28 cellular contexts compared by ENCODE assay signal in the genomic region with DNA sequence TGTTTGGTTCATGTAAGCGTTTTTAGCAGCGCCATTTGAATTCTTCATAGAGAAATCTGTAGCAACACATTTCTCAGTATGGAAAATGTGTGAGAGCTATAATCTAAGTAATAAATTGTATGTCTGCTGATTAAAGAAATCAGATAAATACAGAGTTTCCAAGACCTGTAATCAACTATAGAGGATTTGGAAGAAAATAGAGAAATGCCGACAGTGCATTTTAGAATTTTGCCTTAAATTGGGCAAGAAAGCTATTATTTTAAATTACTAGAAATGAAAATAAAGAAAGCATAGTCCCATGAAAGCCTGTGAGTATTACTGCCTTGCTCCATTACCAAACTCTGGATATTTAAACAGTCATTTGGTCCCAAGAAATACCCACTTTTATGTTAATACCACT. TPM values are rescaled to one million over a fixed set of nuclear protein-coding genes. Genes with fewer than 3 reads are reported as not detected.
DNase-seq lines count a peak whose midpoint lies in the region; ATAC-seq, FAIRE-seq and TF ChIP-seq lines count a peak whose summit lies in the region.
"Had no signal": no experiment of that assay in that cellular context is flagged by ENCODE, and none has a peak within 500 bp of the region (broad histone marks: within the 10 kb centered on the region; RNA-seq: fewer than 3 reads in every experiment).

No MANE protein-coding gene starts in this region.

- H4K8ac ChIP-seq in IMR-90 (ENCODE audit: low read depth in 2 of 2, low read length in 2 of 2) (no peak overlapping the region), H1 (ENCODE audit: extremely low read depth, insufficient read depth, low read length) (no peak overlapping the region)

- ATAC-seq in IMR-90 (ENCODE audit: low read depth): no peak
- no peak for ATAC-seq in stimulated activated naive B cell treated with anti-CD40 and anti-IgM and Interleukin-4, amounts not matched to agents 10 μg/mL and 1 μg/mL and 100 μg/mL, for 72 hours (replicated peaks)

- H2BK12ac ChIP-seq in H1 (ENCODE audit: low read depth, low read length): no peak overlapping the region

- H2BK120ac ChIP-seq in IMR-90 (ENCODE audit: low read depth, low read length): no peak overlapping the region
- H2BK120ac ChIP-seq in H1 (replicated peaks; ENCODE audit: low read depth, low read length): no peak overlapping the region

- no peak overlapping the region for H3K14ac ChIP-seq in IMR-90 (replicated peaks; ENCODE audit: low read depth, low read length)
- H3K14ac ChIP-seq in H1 (ENCODE audit: insufficient read length): no peak overlapping the region

- no peak for TF ChIP-seq POLR2A in IMR-90 (IDR thresholded peaks at IDR 0.05; ENCODE audit: low read depth, low read length)
- TF ChIP-seq POLR2A in H1 (IDR thresholded peaks at IDR 0.05; ENCODE audit: control extremely low read depth in 1 of 2, low read depth in 2 of 2, low read length in 2 of 2): no peak
- TF ChIP-seq POLR2A in prostate gland (IDR thresholded peaks at IDR 0.05): no peak

- H3K9me3 ChIP-seq in BE2C: no peaks in the 10 kb centered on the region
- H3K9me3 ChIP-seq in IMR-90 (ENCODE audit: control insufficient read depth, insufficient read depth, low read length): no peaks in the 10 kb centered on the region
- no peaks in the 10 kb centered on the region for H3K9me3 ChIP-seq in H1 (ENCODE audit: insufficient read depth in 2 of 2, low read depth in 1 of 2, low read length in 1 of 2)
- no peaks in the 10 kb centered on the region for H3K9me3 ChIP-seq in osteoblast (ENCODE audit: low read depth, low read length)
- no peaks in the 10 kb centered on the region for H3K9me3 ChIP-seq in prostate gland
- H3K9me3 ChIP-seq: MG63, SJSA1 had no signal

- POLR2A ChIA-PET in IMR-90 (lab: Charles Lee; ENCODE audit: unreplicated experiment): no interaction called here
- POLR2A ChIA-PET in H1 (lab: Charles Lee; ENCODE audit: partially characterized antibody): interaction anchor here (1.3 kb wide), 1 partner anchor 19 kb away, joined by 4 read pairs; no protein-coding TSS in a partner anchor

- dilution Hi-C loops in IMR-90 (cut with HindIII; ENCODE audit: low sequenced_read_pairs, unreplicated experiment): no loop called here

- TF ChIP-seq RAD21 in IMR-90 (IDR thresholded peaks at IDR 0.05; ENCODE audit: low read length): no peak
- TF ChIP-seq RAD21 in H1 (IDR thresholded peaks at IDR 0.05 in 1 of 2, conservative IDR thresholded peaks at IDR 0.05 in 1 of 2; ENCODE audit: low read depth in 2 of 2, low read length in 2 of 2): no peak

- H2AK5ac ChIP-seq in IMR-90 (ENCODE audit: low read depth, low read length): no peak overlapping the region
- H2AK5ac ChIP-seq in H1 (ENCODE audit: low read depth, low read length): no peak overlapping the region

- no peak overlapping the region for H3K4ac ChIP-seq in IMR-90 (ENCODE audit: low read depth, low read length)
- H3K4ac ChIP-seq in H1 (replicated peaks; ENCODE audit: insufficient read length, low read depth, low read length): no peak overlapping the region

- H3K9me3 Mint-ChIP-seq in stimulated activated naive B cell treated with anti-CD40 and anti-IgM and Interleukin-4, amounts not matched to agents 10 μg/mL and 1 μg/mL and 100 μg/mL, for 72 hours: no peaks in the 10 kb centered on the region
- H3K9me3 Mint-ChIP-seq: CD8-positive, alpha-beta memory T cell had no signal

- no peaks in the 10 kb centered on the region for H3K27me3 ChIP-seq in BE2C
- no peaks in the 10 kb centered on the region for H3K27me3 ChIP-seq in IMR-90 (ENCODE audit: control insufficient read depth, insufficient read depth, low read length)
- no peaks in the 10 kb centered on the region for H3K27me3 ChIP-seq in H1 (replicated peaks in 1 of 4; ENCODE audit: control insufficient read depth in 3 of 4, extremely low read depth in 1 of 4, insufficient read depth in 3 of 4, low read length in 3 of 4)
- no peaks in the 10 kb centered on the region for H3K27me3 ChIP-seq in osteoblast (ENCODE audit: insufficient read depth, low read length)
- no peaks in the 10 kb centered on the region for H3K27me3 ChIP-seq in prostate gland (replicated peaks; ENCODE audit: insufficient read depth)
- H3K27me3 ChIP-seq: MG63, SJSA1 had no signal

- no peaks in the 10 kb centered on the region; the same call in 1 of the 2 replicates for H4K20me1 ChIP-seq in IMR-90 (ENCODE audit: insufficient read depth, low read length)
- no peaks in the 10 kb centered on the region for H4K20me1 ChIP-seq in H1 (replicated peaks in 1 of 2; ENCODE audit: control insufficient read depth in 1 of 2, insufficient read depth in 2 of 2, low read length in 2 of 2)
- no peaks in the 10 kb centered on the region for H4K20me1 ChIP-seq in osteoblast (ENCODE audit: insufficient read depth, low read length)

- H3K23ac ChIP-seq in IMR-90 (ENCODE audit: low read depth, low read length) (no peak overlapping the region), H1 (ENCODE audit: insufficient read length) (no peak overlapping the region)

- no peaks in the 10 kb centered on the region; a peak in 1 of 4 replicates for H3K79me2 ChIP-seq in H1 (ENCODE audit: control insufficient read depth in 1 of 2, insufficient read depth in 2 of 2, low read length in 2 of 2)
- peaks cover 83% of the 10 kb centered on the region for H3K79me2 ChIP-seq in osteoblast (ENCODE audit: insufficient read depth, low read length)

- no peak overlapping the region for H3K27ac Mint-ChIP-seq in stimulated activated naive B cell treated with anti-CD40 and anti-IgM and Interleukin-4, amounts not matched to agents 10 μg/mL and 1 μg/mL and 100 μg/mL, for 72 hours
- H3K27ac Mint-ChIP-seq: B cell; CD14-positive monocyte; CD8-positive, alpha-beta memory T cell had no signal

- CTCF ChIA-PET in IMR-90 (lab: Yijun Ruan, JAX) (interaction anchor here (0.6 to 1.1 kb wide), 2 partner anchors 15 to 26 kb away, joined by 3 to 5 read pairs; no protein-coding TSS in a partner anchor), H1 (lab: Charles Lee; ENCODE audit: partially characterized antibody) (interaction anchor here (1.6 to 5.2 kb wide), 2 partner anchors 12 to 21 kb away, joined by 5 to 32 read pairs; no protein-coding TSS in a partner anchor)

- H2BK20ac ChIP-seq in IMR-90 (ENCODE audit: low read depth, low read length): no peak overlapping the region
- no peak overlapping the region for H2BK20ac ChIP-seq in H1 (ENCODE audit: low read length)

- peaks cover 7 to 13% of the 10 kb centered on the region in 2 donors for H3K4me1 Mint-ChIP-seq in stimulated activated naive B cell treated with anti-CD40 and anti-IgM and Interleukin-4, amounts not matched to agents 10 μg/mL and 1 μg/mL and 100 μg/mL, for 72 hours

- intact Hi-C loops in IMR-90 (cut with micrococcal nuclease): no loop called here
- intact Hi-C loops in prostate gland (cut with DNase I): no loop called here

- BruUV-seq in IMR-90 (replicated peaks; lab: Mats Ljungman, UMichigan): no TSS peak

- H3K4me2 ChIP-seq in IMR-90 (ENCODE audit: low read depth, low read length) (no peak overlapping the region), H1 (ENCODE audit: insufficient read depth in 1 of 2, low read depth in 2 of 2, low read length in 2 of 2) (no peak overlapping the region), osteoblast (ENCODE audit: insufficient read depth, low read length) (no peak overlapping the region)

- H3K36me3 Mint-ChIP-seq in stimulated activated naive B cell treated with anti-CD40 and anti-IgM and Interleukin-4, amounts not matched to agents 10 μg/mL and 1 μg/mL and 100 μg/mL, for 72 hours: peaks cover 9 to 15% of the 10 kb centered on the region in 2 donors

- no peak overlapping the region for H4K5ac ChIP-seq in IMR-90 (ENCODE audit: low read depth, low read length)
- H4K5ac ChIP-seq in H1 (ENCODE audit: insufficient read length, low read depth, low read length): no peak overlapping the region

- no peak overlapping the region for H2AK9ac ChIP-seq in IMR-90 (replicated peaks; ENCODE audit: low read depth, low read length, poor library complexity)

- no peak for DNase-seq in BE2C
- DNase-seq in IMR-90: no peak
- DNase-seq in H1 (ENCODE audit: low read depth in 1 of 2, low spot score in 2 of 2): no peak
- peak; percentile 76 for DNase-seq in osteoblast (ENCODE audit: insufficient read length, low spot score, missing footprints)
- DNase-seq in NCI-H187 treated with DMSO at 0.1 percent for 48 hours (lab: John Stamatoyannopoulos, UW): no peak
- DNase-seq in stimulated activated naive B cell treated with anti-CD40 and anti-IgM and Interleukin-4, amounts not matched to agents 10 μg/mL and 1 μg/mL and 100 μg/mL, for 72 hours: no peak
- DNase-seq in prostate gland (ENCODE audit: low spot score): no peak
- DNase-seq: CD8-positive, alpha-beta memory T cell; DMS 273 treated with DMSO at 0.1 percent for 48 hours; DMS79; EL; GF-D8; H7; KG1; MG63; NCI-H1105 treated with DMSO at 0.1 percent for 48 hours; NCI-H146; NCI-H2029 treated with DMSO at 0.1 percent for 48 hours; NCI-H526 treated with DMSO at 0.1 percent for 48 hours; Right ventricle myocardium superior; RPMI8226 had no signal

- peak overlapping the region; percentile 90; the same call in 1 of the 2 replicates for H3K4me3 ChIP-seq in BE2C (ENCODE audit: low read depth, low read length)
- no peak overlapping the region for H3K4me3 ChIP-seq in IMR-90 (ENCODE audit: insufficient read depth, low read depth, low read length)
- H3K4me3 ChIP-seq in H1 (ENCODE audit: extremely low read depth in 1 of 4, insufficient read depth in 2 of 4, low read depth in 3 of 4, low read length in 4 of 4): no peak overlapping the region
- no peak overlapping the region for H3K4me3 ChIP-seq in osteoblast (ENCODE audit: insufficient read depth, low read length)
- H3K4me3 ChIP-seq in prostate gland: no peak overlapping the region
- H3K4me3 ChIP-seq: MG63, SJSA1 had no signal

- H3K79me1 ChIP-seq in IMR-90 (ENCODE audit: low read depth in 1 of 2, low read length in 2 of 2) (peaks cover 20 to 48% of the 10 kb centered on the region in 2 experiments), H1 (ENCODE audit: low read depth, low read length) (peaks cover 5% of the 10 kb centered on the region)

- H3K27ac ChIP-seq in IMR-90 (ENCODE audit: insufficient read depth, low read length): no peak overlapping the region
- H3K27ac ChIP-seq in H1 (ENCODE audit: low read depth, low read length): no peak overlapping the region
- H3K27ac ChIP-seq in osteoblast (ENCODE audit: low read depth, low read length): no peak overlapping the region
- no peak overlapping the region for H3K27ac ChIP-seq in prostate gland
- H3K27ac ChIP-seq: SJSA1 had no signal

- FAIRE-seq in H1 (lab: Jason Lieb, UNC): no peak
- FAIRE-seq: GM12891 had no signal

- WGBS in IMR-90 (ENCODE audit: extremely low coverage in 2 of 2, insufficient read length in 1 of 2), 2 experiments: no CpG with 5 or more reads among the region's 3 CpGs
- 94% methylated on average over 3 of the region's 3 CpGs; no CpG with 5 or more reads in 1 of the 2 experiments for WGBS in H1 (ENCODE audit: extremely low coverage in 1 of 2, insufficient coverage in 1 of 2, insufficient read length in 1 of 2, insufficient replicate concordance in 2 of 2, low coverage in 1 of 2, low lambda C conversion rate in 2 of 2, missing lambda C conversion rate in 1 of 2), 2 experiments
- WGBS in prostate gland: 99% methylated on average over 3 of the region's 3 CpGs

- H3K9me1 ChIP-seq in IMR-90 (ENCODE audit: insufficient read depth, low read length): peaks cover 6% of the 10 kb centered on the region

- no peak overlapping the region for H3K9ac ChIP-seq in IMR-90 (ENCODE audit: low read depth, low read length)
- H3K9ac ChIP-seq in H1 (replicated peaks in 1 of 4; ENCODE audit: extremely low read depth in 1 of 4, low read depth in 3 of 4, low read length in 3 of 4): no peak overlapping the region

- no peaks in the 10 kb centered on the region for H3K23me2 ChIP-seq in H1 (ENCODE audit: low read depth, low read length)

- H2AFZ ChIP-seq in IMR-90 (replicated peaks; ENCODE audit: low read length, poor library complexity): no peak overlapping the region
- no peak overlapping the region for H2AFZ ChIP-seq in H1 (ENCODE audit: low read length)
- H2AFZ ChIP-seq in osteoblast (ENCODE audit: low read length): no peak overlapping the region

- no peak overlapping the region for H3K4me3 Mint-ChIP-seq in stimulated activated naive B cell treated with anti-CD40 and anti-IgM and Interleukin-4, amounts not matched to agents 10 μg/mL and 1 μg/mL and 100 μg/mL, for 72 hours
- H3K4me3 Mint-ChIP-seq: B cell, CD14-positive monocyte had no signal

- H2BK5ac ChIP-seq in IMR-90 (ENCODE audit: low read depth, low read length, poor library complexity, severe bottlenecking) (no peak overlapping the region), H1 (ENCODE audit: low read depth, low read length) (no peak overlapping the region)

- in situ Hi-C loops in IMR-90 (cut with MboI; ENCODE audit: low sequenced_read_pairs): no loop called here

- H3K36me3 ChIP-seq in BE2C (peaks cover 17% of the 10 kb centered on the region), IMR-90 (ENCODE audit: control insufficient read depth, insufficient read depth, low read length) (peaks cover 2% of the 10 kb centered on the region), H1 (ENCODE audit: control insufficient read depth in 2 of 4, insufficient read depth in 4 of 4, low read length in 3 of 4) (no peaks in the 10 kb centered on the region), osteoblast (ENCODE audit: insufficient read depth, low read length) (no peaks in the 10 kb centered on the region), prostate gland (no peaks in the 10 kb centered on the region)
- H3K36me3 ChIP-seq: MG63, SJSA1 had no signal

- no peak for TF ChIP-seq EP300 in H1 (IDR thresholded peaks at IDR 0.05; ENCODE audit: borderline replicate concordance in 1 of 2, low read depth in 2 of 2, low read length in 2 of 2)

- H4K91ac ChIP-seq in IMR-90 (ENCODE audit: insufficient read depth, low read depth, low read length) (no peak overlapping the region), H1 (replicated peaks; ENCODE audit: insufficient read length, low read length) (no peak overlapping the region)

- H3K18ac ChIP-seq in IMR-90 (ENCODE audit: low read depth, low read length): no peak overlapping the region
- no peak overlapping the region for H3K18ac ChIP-seq in H1 (ENCODE audit: extremely low read depth, low read length)

- H3K4me1 ChIP-seq in BE2C: no peaks in the 10 kb centered on the region
- H3K4me1 ChIP-seq in IMR-90 (ENCODE audit: control insufficient read depth, insufficient read depth, low read length): no peaks in the 10 kb centered on the region; the same call in 1 of the 2 replicates
- H3K4me1 ChIP-seq in H1 (replicated peaks in 1 of 4; ENCODE audit: control insufficient read depth in 3 of 4, insufficient read depth in 4 of 4, low read length in 3 of 4): peaks cover 0 to 5% (median 2%) of the 10 kb centered on the region in 4 experiments; a peak in 5 of 7 replicates
- H3K4me1 ChIP-seq in osteoblast (ENCODE audit: insufficient read depth, low read length): peaks cover 8% of the 10 kb centered on the region
- no peaks in the 10 kb centered on the region for H3K4me1 ChIP-seq in prostate gland (replicated peaks)

- H3K56ac ChIP-seq in IMR-90 (ENCODE audit: extremely low read depth, insufficient read depth, low read length) (no peak overlapping the region), H1 (replicated peaks; ENCODE audit: insufficient read length, low read depth, low read length) (no peak overlapping the region)

- no peak overlapping the region for H2BK15ac ChIP-seq in IMR-90 (ENCODE audit: low read depth, low read length)
- H2BK15ac ChIP-seq in H1 (ENCODE audit: low read length): no peak overlapping the region

- TF ChIP-seq CTCF in BE2C (IDR thresholded peaks at IDR 0.05; ENCODE audit: low read depth, low read length) (no peak), IMR-90 (conservative IDR thresholded peaks at IDR 0.05; ENCODE audit: low read depth, low read length) (no peak), H1 (IDR thresholded peaks at IDR 0.05; ENCODE audit: control extremely low read depth in 1 of 3, insufficient read depth in 1 of 3, low read depth in 1 of 3, low read length in 3 of 3) (no peak), osteoblast (IDR thresholded peaks at IDR 0.05; ENCODE audit: extremely low read depth, low read depth, low read length) (no peak), prostate gland (IDR thresholded peaks at IDR 0.05) (no peak)

- H3K27me3 Mint-ChIP-seq in stimulated activated naive B cell treated with anti-CD40 and anti-IgM and Interleukin-4, amounts not matched to agents 10 μg/mL and 1 μg/mL and 100 μg/mL, for 72 hours: no peaks in the 10 kb centered on the region
- H3K27me3 Mint-ChIP-seq: B cell; CD8-positive, alpha-beta memory T cell had no signal

RNA-seq across cellular contexts. Expression of gene RUFY3, which starts 2.7 kb away (rescaled TPM):
- 43.0 TPM for polyA plus RNA-seq in BE2C (2012; ENCODE audit: insufficient read depth, insufficient read length, low read depth)
- total RNA-seq in IMR-90 (2012; rRNA removed) (28.9 and 41.1 TPM in 2 replicates), osteoblast (82.5 and 90.2 TPM in 2 replicates), prostate gland (100 to 1,000 TPM in 1 of 2 donors, 10 to 100 TPM in 1; 51.7 to 118 TPM)
- polyA plus RNA-seq in IMR-90 (2012; rRNA removed) (19.6 and 20.3 TPM in 2 replicates), H1 (2011; rRNA removed) (6.3 and 7.8 TPM in 2 replicates)
- polyA plus RNA-seq in IMR-90 (2012; cell fraction: cytosol; rRNA removed): 3.6 and 4.6 TPM in 2 replicates
- polyA plus RNA-seq in IMR-90 (2012; cell fraction: nucleus; rRNA removed; ENCODE audit: low replicate concordance): 18.9 and 93.0 TPM in 2 replicates
- total RNA-seq in H1 (2021; fragmentation: NEBNext Ultra II Directional; extraction: Animal tissue kit (Norgen Biotek cat#: 25700)): 33.1 and 36.0 TPM in 2 replicates
- 13.6 TPM for polyA plus RNA-seq in H1 (2011; cell fraction: cytosol; rRNA removed)
- 21.6 TPM for polyA plus RNA-seq in H1 (2011; cell fraction: nucleus; rRNA removed)
- 17.9 to 18.9 TPM (median 18.2 TPM) in 4 replicates for polyA plus RNA-seq in H1 (2012, experiment 1 of 2)
- 3.2 TPM for polyA plus RNA-seq in H1 (2012, experiment 2 of 2)
- 22.8 TPM for polyA plus RNA-seq in H1 (2013, experiment 1 of 2)
- polyA plus RNA-seq in H1 (2013, experiment 2 of 2): 24.6 TPM
- polyA minus RNA-seq in H1 (2011; rRNA and poly(A)+ RNA removed): 16.0 and 29.4 TPM in 2 replicates
- 13.9 TPM for polyA minus RNA-seq in H1 (2011; cell fraction: cytosol; rRNA and poly(A)+ RNA removed)
- 33.6 TPM for polyA minus RNA-seq in H1 (2011; cell fraction: nucleus; rRNA and poly(A)+ RNA removed)

RNA-seq across cellular contexts. Expression of gene UTP3, which starts 36.1 kb away (rescaled TPM):
- polyA plus RNA-seq in BE2C (2012; ENCODE audit: insufficient read depth, insufficient read length, low read depth): 78.0 TPM
- total RNA-seq in IMR-90 (2012; rRNA removed) (14.9 and 26.1 TPM in 2 replicates), osteoblast (14.5 and 15.0 TPM in 2 replicates), prostate gland (10 to 100 TPM; 13.4 to 19.7 TPM)
- polyA plus RNA-seq in IMR-90 (2012; rRNA removed) (29.8 and 30.7 TPM in 2 replicates), H1 (2011; rRNA removed) (11.2 and 11.8 TPM in 2 replicates)
- polyA plus RNA-seq in IMR-90 (2012; cell fraction: cytosol; rRNA removed): 9.5 and 9.7 TPM in 2 replicates
- polyA plus RNA-seq in IMR-90 (2012; cell fraction: nucleus; rRNA removed; ENCODE audit: low replicate concordance): 3.2 and 7.0 TPM in 2 replicates
- total RNA-seq in H1 (2021; fragmentation: NEBNext Ultra II Directional; extraction: Animal tissue kit (Norgen Biotek cat#: 25700)): 50.6 and 51.3 TPM in 2 replicates
- polyA plus RNA-seq in H1 (2011; cell fraction: cytosol; rRNA removed): 28.4 TPM
- polyA plus RNA-seq in H1 (2011; cell fraction: nucleus; rRNA removed): 12.8 TPM
- 46.0 to 69.3 TPM (median 52.7 TPM) in 4 replicates for polyA plus RNA-seq in H1 (2012, experiment 1 of 2)
- 11.2 TPM for polyA plus RNA-seq in H1 (2012, experiment 2 of 2)
- 50.3 TPM for polyA plus RNA-seq in H1 (2013, experiment 1 of 2)
- polyA plus RNA-seq in H1 (2013, experiment 2 of 2): 49.7 TPM
- 4.8 and 5.4 TPM in 2 replicates for polyA minus RNA-seq in H1 (2011; rRNA and poly(A)+ RNA removed)
- polyA minus RNA-seq in H1 (2011; cell fraction: cytosol; rRNA and poly(A)+ RNA removed): 7.3 TPM
- polyA minus RNA-seq in H1 (2011; cell fraction: nucleus; rRNA and poly(A)+ RNA removed): 8.0 TPM

RNA-seq across cellular contexts. Expression of gene JCHAIN, which starts 58.2 kb away (rescaled TPM):
- not detected for polyA plus RNA-seq in BE2C (2012; ENCODE audit: insufficient read depth, insufficient read length, low read depth)
- total RNA-seq in IMR-90 (2012; rRNA removed): 0.72 and 0.83 TPM in 2 replicates
- 0.49 and 0.86 TPM in 2 replicates for polyA plus RNA-seq in IMR-90 (2012; rRNA removed)
- 0.12 and 1.0 TPM in 2 replicates for polyA plus RNA-seq in IMR-90 (2012; cell fraction: cytosol; rRNA removed)
- 0.29 TPM in 1 of 2 replicates, not detected in the other for polyA plus RNA-seq in IMR-90 (2012; cell fraction: nucleus; rRNA removed; ENCODE audit: low replicate concordance)
- not detected in 2 replicates for total RNA-seq in H1 (2021; fragmentation: NEBNext Ultra II Directional; extraction: Animal tissue kit (Norgen Biotek cat#: 25700))
- polyA plus RNA-seq in H1 (2011; rRNA removed): not detected in 2 replicates
- not detected for polyA plus RNA-seq in H1 (2011; cell fraction: cytosol; rRNA removed)
- not detected for polyA plus RNA-seq in H1 (2011; cell fraction: nucleus; rRNA removed)
- not detected in 4 replicates for polyA plus RNA-seq in H1 (2012, experiment 1 of 2)
- polyA plus RNA-seq in H1 (2012, experiment 2 of 2): not detected
- not detected for polyA plus RNA-seq in H1 (2013, experiment 1 of 2)
- not detected for polyA plus RNA-seq in H1 (2013, experiment 2 of 2)
- polyA minus RNA-seq in H1 (2011; rRNA and poly(A)+ RNA removed): not detected in 2 replicates
- not detected for polyA minus RNA-seq in H1 (2011; cell fraction: cytosol; rRNA and poly(A)+ RNA removed)
- not detected for polyA minus RNA-seq in H1 (2011; cell fraction: nucleus; rRNA and poly(A)+ RNA removed)
- 2.2 and 2.9 TPM in 2 replicates for total RNA-seq in osteoblast
- 1 to 10 TPM in 1 of 2 donors, under 1 TPM in 1; 0.62 to 2.0 TPM for total RNA-seq in prostate gland
- total RNA-seq: A673; CD8-positive, alpha-beta memory T cell; H7; HT1080; NCI-H460; SJSA1 had no signal
- polyA plus RNA-seq: CD8-positive, alpha-beta memory T cell had no signal
